31 cellular contexts compared by ENCODE assay signal in genomic region chr1:18666317-18666920, GRCh38. TPM values are rescaled to one million over a fixed set of nuclear protein-coding genes. Genes with fewer than 3 reads are reported as not detected.
DNase-seq lines count a peak whose midpoint lies in the region; ATAC-seq, FAIRE-seq and TF ChIP-seq lines count a peak whose summit lies in the region.
"Had no signal": no experiment of that assay in that cellular context is flagged by ENCODE, and none has a peak within 500 bp of the region (broad histone marks: within the 10 kb centered on the region; RNA-seq: fewer than 3 reads in every experiment).

No MANE protein-coding gene starts in this region.

- H3K4me3 Mint-ChIP-seq in stimulated activated naive CD8-positive, alpha-beta T cell treated with anti-CD3 and anti-CD28 coated beads, Interleukin-15, amount 100 ng/mL, for 72 hours, result no peak overlapping the region
- H3K4me3 Mint-ChIP-seq: activated CD8-positive, alpha-beta T cell treated with anti-CD3 and anti-CD28 coated beads, Interleukin-2, amount 10 ng/mL, durations not matched to agents 7 days and 5 days; stimulated activated naive CD8-positive, alpha-beta T cell treated with anti-CD3 and anti-CD28 coated beads, Interleukin-15, Interleukin-2, amounts not matched to agents 100 ng/mL and 50 ng/mL, for 24 hours had no signal

- H3K4me1 Mint-ChIP-seq in stimulated activated naive CD8-positive, alpha-beta T cell treated with anti-CD3 and anti-CD28 coated beads, Interleukin-15, amount 100 ng/mL, for 72 hours, result peaks cover 22% of the 10 kb centered on the region

- no peak for ATAC-seq in stimulated activated naive CD8-positive, alpha-beta T cell treated with anti-CD3 and anti-CD28 coated beads, Interleukin-15, amount 100 ng/mL, for 72 hours
- ATAC-seq in stimulated activated naive CD8-positive, alpha-beta T cell treated with anti-CD3 and anti-CD28 coated beads, Interleukin-15, Interleukin-2, amounts not matched to agents 100 U/mL and 50 U/mL, for 24 hours, result no peak
- ATAC-seq in GM19395 (IDR thresholded peaks at IDR 0.05; ENCODE audit: unreplicated experiment), result no peak
- ATAC-seq: activated CD8-positive, alpha-beta T cell treated with anti-CD3 and anti-CD28 coated beads, Interleukin-2, amount 10 ng/mL, durations not matched to agents 7 days and 5 days; gastrocnemius medialis; left ventricle myocardium superior had no signal

- H3K4me1 ChIP-seq in effector memory CD4-positive, alpha-beta T cell (ENCODE audit: control insufficient read depth, insufficient read depth, low read length, poor library complexity, severe bottlenecking), result no peaks in the 10 kb centered on the region
- H3K4me1 ChIP-seq: BE2C, esophagus muscularis mucosa, gastrocnemius medialis had no signal

- no peaks in the 10 kb centered on the region for H3K9me3 ChIP-seq in effector memory CD4-positive, alpha-beta T cell (ENCODE audit: control insufficient read depth, low read length)
- H3K9me3 ChIP-seq: BE2C, esophagus muscularis mucosa, gastrocnemius medialis had no signal

- no peaks in the 10 kb centered on the region for H3K9me3 Mint-ChIP-seq in stimulated activated naive CD8-positive, alpha-beta T cell treated with anti-CD3 and anti-CD28 coated beads, Interleukin-15, amount 100 ng/mL, for 72 hours
- H3K9me3 Mint-ChIP-seq: stimulated activated naive CD8-positive, alpha-beta T cell treated with anti-CD3 and anti-CD28 coated beads, Interleukin-15, Interleukin-2, amounts not matched to agents 100 ng/mL and 50 ng/mL, for 24 hours; T-cell had no signal

- peak overlapping the region; percentile 12 to 35 for H3K27ac Mint-ChIP-seq in stimulated activated naive CD8-positive, alpha-beta T cell treated with anti-CD3 and anti-CD28 coated beads, Interleukin-15, amount 100 ng/mL, for 72 hours
- H3K27ac Mint-ChIP-seq: activated CD8-positive, alpha-beta T cell treated with anti-CD3 and anti-CD28 coated beads, Interleukin-2, amount 10 ng/mL, durations not matched to agents 7 days and 5 days; stimulated activated naive CD8-positive, alpha-beta T cell treated with anti-CD3 and anti-CD28 coated beads, Interleukin-15, Interleukin-2, amounts not matched to agents 100 ng/mL and 50 ng/mL, for 24 hours had no signal

- no peaks in the 10 kb centered on the region for H3K36me3 ChIP-seq in bronchial epithelial cell (ENCODE audit: control insufficient read depth, insufficient read depth, low read length)
- no peaks in the 10 kb centered on the region for H3K36me3 ChIP-seq in effector memory CD4-positive, alpha-beta T cell (ENCODE audit: control insufficient read depth, insufficient read depth, low read length)
- H3K36me3 ChIP-seq: BE2C, esophagus muscularis mucosa, gastrocnemius medialis had no signal

- no peaks in the 10 kb centered on the region for H3K27me3 Mint-ChIP-seq in stimulated activated naive CD8-positive, alpha-beta T cell treated with anti-CD3 and anti-CD28 coated beads, Interleukin-15, amount 100 ng/mL, for 72 hours

- FAIRE-seq in bronchial epithelial cell (lab: Jason Lieb, UNC), result no peak
- FAIRE-seq: GM12891, TTC549 had no signal

- no peak for TF ChIP-seq CTCF in bronchial epithelial cell (IDR thresholded peaks at IDR 0.05; ENCODE audit: insufficient read depth, low read length, severe bottlenecking)

- H3K27me3 ChIP-seq in bronchial epithelial cell (ENCODE audit: control insufficient read depth, insufficient read depth, low read length), result no peaks in the 10 kb centered on the region
- H3K27me3 ChIP-seq in effector memory CD4-positive, alpha-beta T cell (replicated peaks; ENCODE audit: control insufficient read depth, insufficient read depth, low read length, poor library complexity, severe bottlenecking), result no peaks in the 10 kb centered on the region
- H3K27me3 ChIP-seq: BE2C, gastrocnemius medialis had no signal

- H3K4me3 ChIP-seq in bronchial epithelial cell (ENCODE audit: low read depth, low read length), result no peak overlapping the region
- H3K4me3 ChIP-seq in effector memory CD4-positive, alpha-beta T cell (ENCODE audit: insufficient read depth, low read depth, low read length, poor library complexity, severe bottlenecking), result no peak overlapping the region
- H3K4me3 ChIP-seq: esophagus muscularis mucosa, gastrocnemius medialis had no signal

- no peak overlapping the region for H3K27ac ChIP-seq in effector memory CD4-positive, alpha-beta T cell (ENCODE audit: insufficient read depth, low read length, poor library complexity, severe bottlenecking)
- H3K27ac ChIP-seq: esophagus muscularis mucosa, gastrocnemius medialis had no signal

- DNase-seq in stimulated activated naive CD8-positive, alpha-beta T cell treated with anti-CD3 and anti-CD28 coated beads, Interleukin-15, amount 100 ng/mL, for 72 hours, result no peak
- no peak for DNase-seq in stimulated activated naive CD8-positive, alpha-beta T cell treated with anti-CD3 and anti-CD28 coated beads, Interleukin-15, Interleukin-2, amounts not matched to agents 100 U/mL and 50 U/mL, for 24 hours
- DNase-seq in bronchial epithelial cell (ENCODE audit: low read depth) (peak; percentile 82), mucosa of gallbladder (ENCODE audit: low spot score) (peak; percentile 42), NCI-H1105 treated with DMSO at 0.1 percent for 48 hours (lab: John Stamatoyannopoulos, UW) (no peak), NCI-H510A (lab: John Stamatoyannopoulos, UW) (no peak)
- no peak for DNase-seq in effector memory CD4-positive, alpha-beta T cell
- DNase-seq: activated CD4-positive, alpha-beta T cell treated with anti-CD3 and anti-CD28 coated beads for 1 hour; activated CD8-positive, alpha-beta T cell treated with anti-CD3 and anti-CD28 coated beads, Interleukin-2, amount 10 ng/mL, durations not matched to agents 7 days and 5 days; activated gamma-delta T cell treated with Interleukin-2 at 50 U/mL for 16 hours; activated T-cell treated with anti-CD3 and anti-CD28 coated beads for 4 hours; BE2C; COR-L47; effector CD8-positive, alpha-beta T cell; gastrocnemius medialis; HCEC 1CT; hippocampal formation; Kasumi-1; left ventricle myocardium superior; NCI-H187; NCI-H345; OCI-M1; posterior cingulate gyrus; stimulated activated CD4-positive, alpha-beta T cell treated with anti-CD3 and anti-CD28 coated beads, Interleukin-15, amount 100 ng/mL, for 24 hours; trophoblast cell had no signal

RNA-seq across cellular contexts. Expression of gene PAX7, which starts 35.8 kb away (rescaled TPM):
- total RNA-seq in bronchial epithelial cell, result 0.13 TPM in 1 of 2 replicates, not detected in the other
- total RNA-seq in mucosa of gallbladder, result not detected
- total RNA-seq: activated CD8-positive, alpha-beta T cell treated with anti-CD3 and anti-CD28 coated beads, Interleukin-2, amount 10 ng/mL, durations not matched to agents 7 days and 5 days; esophagus muscularis mucosa; left ventricle myocardium superior; T-cell had no signal

Comparison
In these comparisons a context has a peak if more than half of its experiments do, and no peak if none do; other contexts are left out.
1. DNase-seq: peak in bronchial epithelial cell (single experiment) and mucosa of gallbladder (single experiment); none in stimulated activated naive CD8-positive, alpha-beta T cell treated with anti-CD3 and anti-CD28 coated beads, Interleukin-15, amount 100 ng/mL, for 72 hours (0 of 2), stimulated activated naive CD8-positive, alpha-beta T cell treated with anti-CD3 and anti-CD28 coated beads, Interleukin-15, Interleukin-2, amounts not matched to agents 100 U/mL and 50 U/mL, for 24 hours (single experiment), effector memory CD4-positive, alpha-beta T cell (0 of 3), NCI-H1105 treated with DMSO at 0.1 percent for 48 hours (single experiment) and NCI-H510A (single experiment).